ENCODE assay signal across 37 cellular contexts in genomic region chr3:11037966-11038365, GRCh38. TPM values are rescaled to one million over a fixed set of nuclear protein-coding genes. Genes with fewer than 3 reads are reported as not detected.
"Had no signal": no experiment of that assay in that cellular context is flagged by ENCODE, and none has a peak within 500 bp of the region (broad histone marks: within the 10 kb centered on the region; RNA-seq: fewer than 3 reads in every experiment).

No MANE protein-coding gene starts in this region.

- H3K27ac Mint-ChIP-seq: activated B cell treated with CpG ODN at 0.5 μM for 24 hours; activated CD4-positive, alpha-beta memory T cell treated with anti-CD3 and anti-CD28 coated beads for 36 hours; activated naive CD8-positive, alpha-beta T cell treated with anti-CD3 and anti-CD28 coated beads for 36 hours; IgD-negative memory B cell had no signal

- H3K4me1 ChIP-seq: Peyer's patch, SJSA1 had no signal

- H3K4me1 Mint-ChIP-seq: activated B cell treated with CpG ODN at 0.5 μM for 24 hours had no signal

- H3K27me3 ChIP-seq: brain microvascular endothelial cell, Peyer's patch had no signal

- H3K36me3 Mint-ChIP-seq: activated CD4-positive, alpha-beta memory T cell treated with anti-CD3 and anti-CD28 coated beads for 36 hours; activated naive CD8-positive, alpha-beta T cell treated with anti-CD3 and anti-CD28 coated beads for 36 hours; IgD-negative memory B cell had no signal

- H3K36me3 ChIP-seq: brain microvascular endothelial cell, Peyer's patch, SJSA1 had no signal

- H3K4me2 ChIP-seq: SK-N-SH had no signal

- H3K9ac ChIP-seq: SK-N-SH had no signal

- H3K27ac ChIP-seq: brain microvascular endothelial cell, Peyer's patch, SJSA1, VCaP had no signal

- H3K9me3 Mint-ChIP-seq: activated B cell treated with CpG ODN at 0.5 μM for 24 hours; activated CD4-positive, alpha-beta memory T cell treated with anti-CD3 and anti-CD28 coated beads for 36 hours; activated naive CD8-positive, alpha-beta T cell treated with anti-CD3 and anti-CD28 coated beads for 36 hours had no signal

- DNase-seq: activated B cell treated with CpG ODN at 0.5 μM for 24 hours; activated CD4-positive, alpha-beta memory T cell treated with anti-CD3 and anti-CD28 coated beads for 36 hours; activated CD4-positive, alpha-beta T cell treated with anti-CD3 and anti-CD28 coated beads for 4 hours; activated CD4-positive, alpha-beta T cell treated with anti-CD3 and anti-CD28 coated beads, Interleukin-2, amount 50 U/mL, for 1 hour; activated CD4-positive, CD25-positive, alpha-beta regulatory T cell treated with anti-CD3 and anti-CD28 coated beads, Interleukin-2, amount 50 U/mL, for 72 hours; activated CD8-positive, alpha-beta memory T cell treated with anti-CD3 and anti-CD28 coated beads, Interleukin-2, amount 50 U/mL, for 4 hours; activated effector memory CD4-positive, alpha-beta T cell treated with anti-CD3 and anti-CD28 coated beads, Interleukin-2, amount 50 U/mL, for 16 hours; activated naive CD4-positive, alpha-beta T cell; activated naive CD4-positive, alpha-beta T cell treated with anti-CD3 and anti-CD28 coated beads, Interleukin-2, amount 50 U/mL, for 16 hours; activated naive CD8-positive, alpha-beta T cell treated with anti-CD3 and anti-CD28 coated beads for 36 hours; activated T-cell treated with anti-CD3 and anti-CD28 coated beads for 4 hours; activated T-cell treated with anti-CD3 and anti-CD28 coated beads, Interleukin-2, amount 50 U/mL, for 48 hours; amniotic stem cell; brain microvascular endothelial cell; Karpas-422; KBM-7; NCI-H1105; NCI-H1417 treated with DMSO at 0.1 percent for 48 hours; NCI-H187 treated with DMSO at 0.1 percent for 48 hours; NCI-H2081 treated with DMSO at 0.1 percent for 48 hours; NCI-H2171 treated with DMSO at 0.1 percent for 48 hours; NCI-H2227 treated with DMSO at 0.1 percent for 48 hours; NCI-H446; NCI-H510A treated with DMSO at 0.1 percent for 48 hours; NCI-H526 treated with DMSO at 0.1 percent for 48 hours; NCI-H774; PC-3; Peyer's patch; RPMI8226; SHP77 treated with DMSO at 0.1 percent for 48 hours; SK-N-SH; T-helper 2 cell; T-helper 9 cell had no signal

- H3K4me3 Mint-ChIP-seq: activated B cell treated with CpG ODN at 0.5 μM for 24 hours; activated CD4-positive, alpha-beta memory T cell treated with anti-CD3 and anti-CD28 coated beads for 36 hours; activated naive CD8-positive, alpha-beta T cell treated with anti-CD3 and anti-CD28 coated beads for 36 hours; IgD-negative memory B cell had no signal

- H3K9me3 ChIP-seq: Peyer's patch, SJSA1, SK-N-SH had no signal

- H3K4me3 ChIP-seq: Peyer's patch, SJSA1 had no signal

RNA-seq across cellular contexts. Expression of gene SLC6A1, which starts 45.4 kb away (rescaled TPM):
- total RNA-seq: activated B cell treated with CpG ODN at 0.5 μM for 24 hours; activated CD4-positive, alpha-beta memory T cell treated with anti-CD3 and anti-CD28 coated beads for 36 hours; activated naive CD8-positive, alpha-beta T cell treated with anti-CD3 and anti-CD28 coated beads for 36 hours; MCF 10A; PC-3; SJSA1 had no signal
- polyA plus RNA-seq: IgD-negative memory B cell, SK-N-SH had no signal
